In the genomic region with DNA sequence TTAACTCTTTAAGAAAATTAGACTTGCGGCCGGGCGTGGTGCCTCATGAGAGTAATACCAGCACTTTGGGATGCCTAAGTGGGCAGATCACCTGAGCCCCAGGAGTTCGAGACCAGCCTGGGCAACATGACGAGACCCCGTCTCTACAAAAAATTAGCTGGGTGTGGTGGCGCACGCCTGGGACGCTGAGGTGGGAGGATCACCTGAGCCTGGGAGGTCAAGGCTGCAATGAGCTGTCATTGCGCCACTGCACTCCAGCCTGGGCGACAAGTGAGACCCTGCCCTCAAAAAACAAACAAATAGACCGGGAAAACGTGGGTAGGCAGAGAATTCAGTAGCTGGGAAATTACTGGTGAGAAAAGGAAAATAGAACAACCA, we compare ENCODE assay signal across 8 cellular contexts. TPM values are rescaled to one million over a fixed set of nuclear protein-coding genes. Genes with fewer than 3 reads are reported as not detected.
A peak's percentile ranks its signal among the peaks of the same experiment; 100 is the strongest.
DNase-seq lines count a peak whose midpoint lies in the region; ATAC-seq, FAIRE-seq and TF ChIP-seq lines count a peak whose summit lies in the region.

No MANE protein-coding gene starts in this region.

- H4K20me1 ChIP-seq in SK-N-SH (ENCODE audit: insufficient read depth), result no peaks in the 10 kb centered on the region

- 4% methylated on average over 12 of the region's 13 CpGs for WGBS in SK-N-SH (ENCODE audit: low lambda C conversion rate)

- peak overlapping the region in 1 of 2 experiments; percentile 34; a peak in 1 of 4 replicates for H3K27ac ChIP-seq in SK-N-SH (ENCODE audit: low read depth in 2 of 2, low read length in 1 of 2)
- H3K27ac ChIP-seq in left lung, result peak overlapping the region; percentile 41 to 75
- peak overlapping the region; percentile 64 for H3K27ac ChIP-seq in stomach smooth muscle (ENCODE audit: low read length)

- peak overlapping the region; percentile 98 to 100 for H3K27ac Mint-ChIP-seq in activated naive CD4-positive, alpha-beta T cell treated with anti-CD3 and anti-CD28 coated beads, Interleukin-2, amount 50 U/mL, for 72 hours

- no peaks in the 10 kb centered on the region for H3F3A ChIP-seq in SK-N-SH (replicated peaks; ENCODE audit: insufficient read depth)

- H3K9me3 Mint-ChIP-seq in activated naive CD4-positive, alpha-beta T cell treated with anti-CD3 and anti-CD28 coated beads, Interleukin-2, amount 50 U/mL, for 72 hours, result no peaks in the 10 kb centered on the region

- FAIRE-seq in urothelium cell line (lab: Jason Lieb, UNC), result no peak

- H3K9me3 ChIP-seq in SK-N-SH (no peaks in the 10 kb centered on the region), left lung (no peaks in the 10 kb centered on the region), stomach smooth muscle (ENCODE audit: control insufficient read depth in 2 of 2, low read length in 2 of 2) (no peaks in the 10 kb centered on the region)

- TF ChIP-seq RAD21 in SK-N-SH (IDR thresholded peaks at IDR 0.05; ENCODE audit: low read length), result no peak

- H3K79me2 ChIP-seq in SK-N-SH (ENCODE audit: insufficient read depth), result peaks cover 50% of the 10 kb centered on the region

- no peak for TF ChIP-seq EP300 in SK-N-SH (IDR thresholded peaks at IDR 0.05; ENCODE audit: borderline replicate concordance in 1 of 2, low read depth in 1 of 2, low read length in 1 of 2)

- no peak for ATAC-seq in SK-N-SH treated with all-trans-retinoic acid at 6 μM for 48 hours
- no peak for ATAC-seq in activated naive CD4-positive, alpha-beta T cell treated with anti-CD3 and anti-CD28 coated beads, Interleukin-2, amount 50 U/mL, for 72 hours
- ATAC-seq in left lung, result peak; percentile 7

- peaks cover 14 to 30% of the 10 kb centered on the region in 2 donors for H3K36me3 Mint-ChIP-seq in activated naive CD4-positive, alpha-beta T cell treated with anti-CD3 and anti-CD28 coated beads, Interleukin-2, amount 50 U/mL, for 72 hours

- H3K4me2 ChIP-seq in SK-N-SH, result peak overlapping the region; percentile 95

- intact Hi-C loops in left lung (cut with DNase I), result no loop called here

- H3K4me1 ChIP-seq in SK-N-SH (ENCODE audit: control insufficient read depth in 1 of 2, insufficient read depth in 2 of 2, low read depth in 1 of 2, low read length in 1 of 2) (peaks cover 7 to 14% of the 10 kb centered on the region in 2 experiments; a peak in 3 of 4 replicates), left lung (peaks cover 9 to 17% of the 10 kb centered on the region in 2 donors), stomach smooth muscle (ENCODE audit: control insufficient read depth, insufficient read depth, low read length) (peaks cover 16% of the 10 kb centered on the region)

- no peak for TF ChIP-seq CTCF in SK-N-SH (IDR thresholded peaks at IDR 0.05)
- TF ChIP-seq CTCF in left lung (IDR thresholded peaks at IDR 0.05), result no peak

- no peaks in the 10 kb centered on the region for H3K9me2 ChIP-seq in SK-N-SH

- H3K4me3 ChIP-seq in SK-N-SH (ENCODE audit: low read depth in 2 of 2, low read length in 1 of 2) (peak overlapping the region; percentile 84 to 86), left lung (peak overlapping the region; percentile 77 to 79), stomach smooth muscle (ENCODE audit: low read length in 2 of 2) (peak overlapping the region; percentile 90 to 100)

- H3K27me3 ChIP-seq in SK-N-SH (ENCODE audit: insufficient read depth), result no peaks in the 10 kb centered on the region
- peaks cover 0 to 29% of the 10 kb centered on the region in 2 donors for H3K27me3 ChIP-seq in left lung
- H3K27me3 ChIP-seq in stomach smooth muscle (ENCODE audit: control insufficient read depth in 1 of 2, insufficient read depth in 2 of 2, low read length in 2 of 2), result no peaks in the 10 kb centered on the region

- H3K9ac ChIP-seq in SK-N-SH (peak overlapping the region; percentile 80), stomach smooth muscle (ENCODE audit: low read length in 2 of 2) (peak overlapping the region; percentile 91 to 97)

- DNase-seq in SK-N-SH (no peak), left lung (no peak), NOMO-1 (lab: John Stamatoyannopoulos, UW; ENCODE audit: unreplicated experiment in 2 of 2) (no peak), urothelium cell line (ENCODE audit: low spot score) (no peak), COLO829 (ENCODE audit: low spot score) (no peak)
- DNase-seq in activated naive CD4-positive, alpha-beta T cell treated with anti-CD3 and anti-CD28 coated beads, Interleukin-2, amount 50 U/mL, for 72 hours (ENCODE audit: low spot score in 2 of 2), result no peak

- H3K36me3 ChIP-seq in SK-N-SH (replicated peaks in 1 of 2; ENCODE audit: control insufficient read depth in 1 of 2, insufficient read depth in 2 of 2, low read length in 1 of 2) (peaks cover 5 to 22% of the 10 kb centered on the region in 2 experiments), left lung (peaks cover 0 to 13% of the 10 kb centered on the region in 2 donors), stomach smooth muscle (ENCODE audit: control insufficient read depth in 2 of 2, insufficient read depth in 2 of 2, low read length in 2 of 2) (peaks cover 0 to 2% of the 10 kb centered on the region in 2 donors)

- peak overlapping the region; percentile 97; the same call in 1 of the 2 replicates for H2AFZ ChIP-seq in SK-N-SH (ENCODE audit: low read depth)

- POLR2A ChIA-PET in SK-N-SH (lab: Yijun Ruan, JAX), result interaction anchor here (0.9 to 1.2 kb wide), 2 partner anchors 9 to 117 kb away, joined by 3 read pairs; no protein-coding TSS in a partner anchor

- CTCF ChIA-PET in SK-N-SH (lab: Yijun Ruan, JAX), result interaction anchor here (1.4 kb wide), 1 partner anchor 42 kb away, joined by 3 read pairs; no protein-coding TSS in a partner anchor

TF ChIP-seq in SK-N-SH, 30 proteins besides CTCF, POLR2A, EP300 and RAD21:
- TF ChIP-seq FOXJ3 (CRISPR knock-in tag; IDR thresholded peaks at IDR 0.05), result no peak

TF ChIP-seq in SK-N-SH treated with all-trans-retinoic acid at 6 μM for 48 hours, 23 proteins besides CTCF, POLR2A, EP300 and RAD21 (continues in another document):
- TF ChIP-seq OSR1 (CRISPR knock-in tag; IDR thresholded peaks at IDR 0.05) (no peak), ZC3H10 (CRISPR knock-in tag; IDR thresholded peaks at IDR 0.05) (no peak), ESRRG (CRISPR knock-in tag; IDR thresholded peaks at IDR 0.05) (no peak), ZNF8 (CRISPR knock-in tag; IDR thresholded peaks at IDR 0.05) (no peak), ARNTL (CRISPR knock-in tag; IDR thresholded peaks at IDR 0.05; ENCODE audit: borderline replicate concordance, low read depth) (no peak), SNAI2 (CRISPR knock-in tag; IDR thresholded peaks at IDR 0.05) (no peak), RARB (CRISPR knock-in tag; IDR thresholded peaks at IDR 0.05) (no peak)
- TF ChIP-seq, protein P1, sequence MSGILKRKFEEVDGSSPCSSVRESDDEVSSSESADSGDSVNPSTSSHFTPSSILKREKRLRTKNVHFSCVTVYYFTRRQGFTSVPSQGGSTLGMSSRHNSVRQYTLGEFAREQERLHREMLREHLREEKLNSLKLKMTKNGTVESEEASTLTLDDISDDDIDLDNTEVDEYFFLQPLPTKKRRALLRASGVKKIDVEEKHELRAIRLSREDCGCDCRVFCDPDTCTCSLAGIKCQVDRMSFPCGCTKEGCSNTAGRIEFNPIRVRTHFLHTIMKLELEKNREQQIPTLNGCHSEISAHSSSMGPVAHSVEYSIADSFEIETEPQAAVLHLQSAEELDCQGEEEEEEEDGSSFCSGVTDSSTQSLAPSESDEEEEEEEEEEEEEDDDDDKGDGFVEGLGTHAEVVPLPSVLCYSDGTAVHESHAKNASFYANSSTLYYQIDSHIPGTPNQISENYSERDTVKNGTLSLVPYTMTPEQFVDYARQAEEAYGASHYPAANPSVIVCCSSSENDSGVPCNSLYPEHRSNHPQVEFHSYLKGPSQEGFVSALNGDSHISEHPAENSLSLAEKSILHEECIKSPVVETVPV (CRISPR knock-in tag; IDR thresholded peaks at IDR 0.05), result no peak
- TF ChIP-seq, protein P2, sequence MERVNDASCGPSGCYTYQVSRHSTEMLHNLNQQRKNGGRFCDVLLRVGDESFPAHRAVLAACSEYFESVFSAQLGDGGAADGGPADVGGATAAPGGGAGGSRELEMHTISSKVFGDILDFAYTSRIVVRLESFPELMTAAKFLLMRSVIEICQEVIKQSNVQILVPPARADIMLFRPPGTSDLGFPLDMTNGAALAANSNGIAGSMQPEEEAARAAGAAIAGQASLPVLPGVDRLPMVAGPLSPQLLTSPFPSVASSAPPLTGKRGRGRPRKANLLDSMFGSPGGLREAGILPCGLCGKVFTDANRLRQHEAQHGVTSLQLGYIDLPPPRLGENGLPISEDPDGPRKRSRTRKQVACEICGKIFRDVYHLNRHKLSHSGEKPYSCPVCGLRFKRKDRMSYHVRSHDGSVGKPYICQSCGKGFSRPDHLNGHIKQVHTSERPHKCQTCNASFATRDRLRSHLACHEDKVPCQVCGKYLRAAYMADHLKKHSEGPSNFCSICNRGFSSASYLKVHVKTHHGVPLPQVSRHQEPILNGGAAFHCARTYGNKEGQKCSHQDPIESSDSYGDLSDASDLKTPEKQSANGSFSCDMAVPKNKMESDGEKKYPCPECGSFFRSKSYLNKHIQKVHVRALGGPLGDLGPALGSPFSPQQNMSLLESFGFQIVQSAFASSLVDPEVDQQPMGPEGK (CRISPR knock-in tag; IDR thresholded peaks at IDR 0.05; ENCODE audit: borderline replicate concordance), result no peak

RNA-seq across cellular contexts. Expression of a gene that starts 0.7 kb away (rescaled TPM):
- polyA plus RNA-seq in SK-N-SH (2012; rRNA removed), result 25.1 and 32.0 TPM in 2 replicates
- polyA plus RNA-seq in SK-N-SH (2012; cell fraction: cytosol; rRNA removed), result 29.2 and 30.9 TPM in 2 replicates
- 18.2 and 25.5 TPM in 2 replicates for polyA plus RNA-seq in SK-N-SH (2012; cell fraction: nucleus; rRNA removed)
- 10 to 100 TPM; 32.2 to 45.6 TPM for total RNA-seq in activated naive CD4-positive, alpha-beta T cell treated with anti-CD3 and anti-CD28 coated beads, Interleukin-2, amount 50 U/mL, for 72 hours
- total RNA-seq in left lung, result 10 to 100 TPM; 18.8 to 32.4 TPM
